ENCODE assay signal across 11 cellular contexts in the genomic region with DNA sequence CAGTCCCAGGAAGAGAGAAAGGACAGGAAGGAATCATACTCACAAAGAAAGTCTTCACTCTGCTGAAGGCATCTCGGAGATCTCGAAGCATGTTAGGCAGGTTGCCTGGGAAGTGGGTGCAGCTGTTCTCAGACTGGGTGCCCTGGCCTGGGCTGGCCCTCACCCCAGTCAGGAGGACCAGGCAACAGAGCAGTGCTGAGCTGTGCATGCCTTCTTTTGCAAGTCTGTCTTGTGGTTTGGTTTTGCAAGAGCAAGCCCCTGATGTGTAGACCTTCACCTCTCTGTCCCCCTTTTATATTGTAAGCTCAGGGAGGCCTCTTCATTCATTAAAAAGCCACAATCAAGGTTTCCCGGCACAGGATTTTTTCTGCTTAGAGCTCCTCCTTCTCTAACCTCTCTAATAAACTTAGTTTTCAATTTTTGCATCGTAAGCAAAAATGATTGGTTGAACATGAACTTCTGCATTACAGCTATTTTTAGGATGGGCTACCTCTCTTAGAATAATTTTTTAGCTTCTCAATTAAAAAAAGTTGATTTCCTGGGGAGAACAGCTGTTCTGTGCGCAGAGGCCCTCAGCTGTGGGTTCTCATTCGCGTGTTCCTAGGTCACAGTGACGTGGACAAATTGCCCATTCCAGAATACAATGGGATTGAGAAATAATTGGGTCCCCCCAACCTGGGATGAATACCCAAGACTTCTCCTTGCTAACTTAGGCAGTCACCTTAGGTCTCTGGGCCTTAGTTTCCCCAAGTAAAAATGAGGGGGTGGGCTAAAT. TPM values are rescaled to one million over a fixed set of nuclear protein-coding genes. Genes with fewer than 3 reads are reported as not detected.
A peak's percentile ranks its signal among the peaks of the same experiment; 100 is the strongest.
DNase-seq lines count a peak whose midpoint lies in the region; ATAC-seq and TF ChIP-seq lines count a peak whose summit lies in the region.
"Had no signal": no experiment of that assay in that cellular context is flagged by ENCODE, and none has a peak within 500 bp of the region (broad histone marks: within the 10 kb centered on the region; RNA-seq: fewer than 3 reads in every experiment).

A gene (minus strand): TSS at position 267 of the 775 bp plus-strand sequence. CDS start 59 bp downstream, at position 208.

- no peaks in the 10 kb centered on the region for H3K36me3 Mint-ChIP-seq in activated naive CD8-positive, alpha-beta T cell treated with anti-CD3 and anti-CD28 coated beads, Interleukin-2, amount 50 U/mL, for 24 hours (ENCODE audit: low read depth)
- H3K36me3 Mint-ChIP-seq in naive B cell (no peaks in the 10 kb centered on the region), endothelial cell (ENCODE audit: low read depth, unreplicated experiment) (no peaks in the 10 kb centered on the region)

- H4K20me1 ChIP-seq in BLaER1 treated with 17β-estradiol and CSF1 and Interleukin-3, amounts not matched to agents 10 nM and 100 nM = no peaks in the 10 kb centered on the region

- H3K9me3 ChIP-seq in BLaER1 treated with 17β-estradiol and CSF1 and Interleukin-3, amounts not matched to agents 10 nM and 100 nM (replicated peaks in 1 of 11) = no peaks in the 10 kb centered on the region

- H3K4me1 ChIP-seq in BLaER1 treated with 17β-estradiol and CSF1 and Interleukin-3, amounts not matched to agents 10 nM and 100 nM = peaks cover 58 to 93% (median 68%) of the 10 kb centered on the region in 10 experiments

- TF ChIP-seq CTCF in endothelial cell (IDR thresholded peaks at IDR 0.05; ENCODE audit: unreplicated experiment) = no peak

- H3K27ac ChIP-seq in BLaER1 treated with 17β-estradiol and CSF1 and Interleukin-3, amounts not matched to agents 10 nM and 100 nM = peak within 1 kb of the TSS in 10 of 11 experiments; percentile 2 to 93 (median 68); a peak in 16 of 22 replicates

- peaks cover 0 to 12% (median 0%) of the 10 kb centered on the region in 11 experiments; a peak in 3 of 22 replicates for H3K27me3 ChIP-seq in BLaER1 treated with 17β-estradiol and CSF1 and Interleukin-3, amounts not matched to agents 10 nM and 100 nM

- H3K4me1 Mint-ChIP-seq in activated naive CD8-positive, alpha-beta T cell treated with anti-CD3 and anti-CD28 coated beads, Interleukin-2, amount 50 U/mL, for 24 hours = peaks cover 71% of the 10 kb centered on the region
- peaks cover 49 to 61% (median 49%) of the 10 kb centered on the region in 3 donors for H3K4me1 Mint-ChIP-seq in naive B cell
- H3K4me1 Mint-ChIP-seq in endothelial cell (ENCODE audit: unreplicated experiment) = peaks cover 21% of the 10 kb centered on the region

- H3K27ac Mint-ChIP-seq in activated naive CD8-positive, alpha-beta T cell treated with anti-CD3 and anti-CD28 coated beads, Interleukin-2, amount 50 U/mL, for 24 hours = no peak within 1 kb of the TSS
- H3K27ac Mint-ChIP-seq in naive B cell (peak within 1 kb of the TSS; percentile 16 to 91 (median 84)), endothelial cell (ENCODE audit: unreplicated experiment) (no peak within 1 kb of the TSS)

- H3K4me2 ChIP-seq in BLaER1 treated with 17β-estradiol and CSF1 and Interleukin-3, amounts not matched to agents 10 nM and 100 nM = peak within 1 kb of the TSS; percentile 77 to 97 (median 87)

- peak within 1 kb of the TSS in 5 of 10 experiments; percentile 49 to 65 (median 55); a peak in 9 of 20 replicates for H3K4me3 ChIP-seq in BLaER1 treated with 17β-estradiol and CSF1 and Interleukin-3, amounts not matched to agents 10 nM and 100 nM

- H3K9ac ChIP-seq in BLaER1 treated with 17β-estradiol and CSF1 and Interleukin-3, amounts not matched to agents 10 nM and 100 nM = peak within 1 kb of the TSS in 8 of 11 experiments; percentile 1 to 85 (median 78); a peak in 11 of 22 replicates

- H3K9me3 Mint-ChIP-seq in activated naive CD8-positive, alpha-beta T cell treated with anti-CD3 and anti-CD28 coated beads, Interleukin-2, amount 50 U/mL, for 24 hours = no peaks in the 10 kb centered on the region
- H3K9me3 Mint-ChIP-seq in naive B cell (no peaks in the 10 kb centered on the region), endothelial cell (ENCODE audit: unreplicated experiment) (no peaks in the 10 kb centered on the region)

- H3K36me3 ChIP-seq in BLaER1 treated with 17β-estradiol and CSF1 and Interleukin-3, amounts not matched to agents 10 nM and 100 nM = peaks cover 0 to 25% (median 0%) of the 10 kb centered on the region in 11 experiments; a peak in 7 of 22 replicates

- H3K4me3 Mint-ChIP-seq in activated naive CD8-positive, alpha-beta T cell treated with anti-CD3 and anti-CD28 coated beads, Interleukin-2, amount 50 U/mL, for 24 hours = peak within 1 kb of the TSS; percentile 20
- H3K4me3 Mint-ChIP-seq in naive B cell (peak within 1 kb of the TSS in 7 of 8 donors; percentile 28 to 75 (median 45)), endothelial cell (ENCODE audit: unreplicated experiment) (no peak within 1 kb of the TSS)

- no peak for DNase-seq in activated naive CD8-positive, alpha-beta T cell treated with anti-CD3 and anti-CD28 coated beads, Interleukin-2, amount 50 U/mL, for 24 hours
- DNase-seq in naive B cell (peak; percentile 44), NCI-H524 treated with DMSO at 0.1 percent for 48 hours (lab: John Stamatoyannopoulos, UW) (no peak), endothelial cell (ENCODE audit: low spot score) (no peak), retina (no peak), UCSD-AML1 (lab: John Stamatoyannopoulos, UW; ENCODE audit: unreplicated experiment) (no peak)
- DNase-seq: NCI-H187 had no signal

- ATAC-seq in activated naive CD8-positive, alpha-beta T cell treated with anti-CD3 and anti-CD28 coated beads, Interleukin-2, amount 50 U/mL, for 24 hours = no peak
- ATAC-seq in naive B cell (ENCODE audit: low read depth in 2 of 2) = peak; percentile 67 to 73

- H3K27me3 Mint-ChIP-seq in activated naive CD8-positive, alpha-beta T cell treated with anti-CD3 and anti-CD28 coated beads, Interleukin-2, amount 50 U/mL, for 24 hours = peaks cover 18% of the 10 kb centered on the region
- H3K27me3 Mint-ChIP-seq in naive B cell = peaks cover 0 to 30% (median 20%) of the 10 kb centered on the region in 3 donors
- H3K27me3 Mint-ChIP-seq in endothelial cell (ENCODE audit: unreplicated experiment) = peaks cover 9% of the 10 kb centered on the region

- peak; percentile 55 for TF ChIP-seq POLR2A in GM18526 (IDR thresholded peaks at IDR 0.05; ENCODE audit: extremely low read depth, insufficient read length)

RNA-seq across cellular contexts. Expression of the gene that starts here (rescaled TPM):
- polyA plus RNA-seq in naive B cell (ENCODE audit: low read depth in 6 of 6) = under 1 TPM in 2 of 6 donors, not detected in 4; 0.17 to 0.31 TPM
- not detected for total RNA-seq in endothelial cell (ENCODE audit: unreplicated experiment)
- total RNA-seq: glomerular endothelial cell, temporal lobe had no signal

Comparison
In these comparisons a context has a peak if more than half of its experiments do, and no peak if none do; other contexts are left out.
1. Peak in DNase-seq and ATAC-seq in naive B cell; RNA of the gene not detected or under 1 TPM.
2. H3K27ac Mint-ChIP-seq: peak in naive B cell (6 of 6); none in activated naive CD8-positive, alpha-beta T cell treated with anti-CD3 and anti-CD28 coated beads, Interleukin-2, amount 50 U/mL, for 24 hours (single experiment) and endothelial cell (single experiment).